In the genomic region with DNA sequence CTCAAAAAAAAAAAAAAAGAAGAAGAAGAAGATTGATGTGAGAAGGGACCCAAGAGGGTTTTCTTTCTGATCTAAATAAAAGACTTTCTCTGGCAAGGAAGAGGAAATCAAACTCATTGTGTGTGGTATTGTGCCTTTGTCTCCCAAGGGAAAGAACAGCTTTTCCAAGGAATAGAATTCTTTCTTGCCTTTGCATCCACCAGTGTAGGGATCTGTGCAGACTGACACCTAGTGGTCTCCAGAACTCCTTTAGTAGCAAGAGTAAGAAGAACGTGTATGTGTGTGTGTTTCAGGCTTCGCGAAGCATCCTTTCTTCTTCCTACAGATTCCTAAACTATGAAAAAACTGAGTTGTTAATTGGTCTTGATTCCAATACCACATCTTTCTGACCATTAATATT, we compare ENCODE assay signal across 9 cellular contexts. TPM values are rescaled to one million over a fixed set of nuclear protein-coding genes. Genes with fewer than 3 reads are reported as not detected.
DNase-seq lines count a peak whose midpoint lies in the region; ATAC-seq and TF ChIP-seq lines count a peak whose summit lies in the region.
"Had no signal": no experiment of that assay in that cellular context is flagged by ENCODE, and none has a peak within 500 bp of the region (broad histone marks: within the 10 kb centered on the region; RNA-seq: fewer than 3 reads in every experiment).

No MANE protein-coding gene starts in this region.

- ATAC-seq in GM23338 (peak; percentile 91), HG02840 (IDR thresholded peaks at IDR 0.05; ENCODE audit: low FRiP score, unreplicated experiment) (no peak), GM18511 (IDR thresholded peaks at IDR 0.05; ENCODE audit: unreplicated experiment) (no peak)

- H3K4me2 ChIP-seq in GM23338 = no peak overlapping the region

- peak; percentile 72 to 90 for TF ChIP-seq CTCF in GM23338 (conservative IDR thresholded peaks at IDR 0.05; ENCODE audit: low read depth in 2 of 2)

- peaks cover 30% of the 10 kb centered on the region for H3K9me3 Mint-ChIP-seq in GM23338
- peaks cover 0 to 5% (median under 1%) of the 10 kb centered on the region in 6 donors for H3K9me3 Mint-ChIP-seq in immature natural killer cell

- H3K27ac ChIP-seq in GM23338 (ENCODE audit: low read depth) = no peak overlapping the region
- H3K27ac ChIP-seq: HL-60 had no signal

- no peaks in the 10 kb centered on the region for H3K79me2 ChIP-seq in GM23338 (replicated peaks; ENCODE audit: insufficient read depth)

- no peak overlapping the region for H3K9ac ChIP-seq in adipocyte (ENCODE audit: low read length)

- H3K27me3 ChIP-seq in GM23338 (ENCODE audit: insufficient read depth) (no peaks in the 10 kb centered on the region), adipocyte (replicated peaks; ENCODE audit: control insufficient read depth, insufficient read depth, low read length) (peaks cover 9% of the 10 kb centered on the region)

- H3K9me3 ChIP-seq in adipocyte (ENCODE audit: control insufficient read depth, low read length) = no peaks in the 10 kb centered on the region

- peaks cover 4% of the 10 kb centered on the region; the same call in 1 of the 2 replicates for H3K9me2 ChIP-seq in GM23338 (ENCODE audit: insufficient read depth)

- no peaks in the 10 kb centered on the region for H4K20me1 ChIP-seq in GM23338 (replicated peaks; ENCODE audit: insufficient read depth)

- H3F3A ChIP-seq in GM23338 (replicated peaks; ENCODE audit: low read depth) = no peaks in the 10 kb centered on the region

- H3K4me1 ChIP-seq in GM23338 (ENCODE audit: insufficient read depth) (no peaks in the 10 kb centered on the region), adipocyte (ENCODE audit: control insufficient read depth, insufficient read depth, low read length) (no peaks in the 10 kb centered on the region)

- DNase-seq in A172 (ENCODE audit: low spot score) = peak; percentile 48
- peak; percentile 67 for DNase-seq in GM23338 (ENCODE audit: low spot score)
- peak; percentile 52 for DNase-seq in adipocyte (ENCODE audit: low read depth)
- DNase-seq in inferior parietal cortex (ENCODE audit: extremely low spot score) = peak; percentile 61
- DNase-seq in immature natural killer cell = no peak
- DNase-seq in NCI-H1930 (lab: John Stamatoyannopoulos, UW) = no peak

- no peak overlapping the region for H2AFZ ChIP-seq in GM23338

- no peak overlapping the region for H3K4me3 Mint-ChIP-seq in GM23338
- no peak overlapping the region for H3K4me3 Mint-ChIP-seq in immature natural killer cell

- peaks cover 5% of the 10 kb centered on the region; the same call in 1 of the 2 replicates for H3K36me3 ChIP-seq in GM23338 (ENCODE audit: insufficient read depth)
- no peaks in the 10 kb centered on the region for H3K36me3 ChIP-seq in adipocyte (ENCODE audit: control insufficient read depth, insufficient read depth, low read length, severe bottlenecking)

- H3K27ac Mint-ChIP-seq in GM23338 (no peak overlapping the region), immature natural killer cell (peak overlapping the region in 1 of 6 donors; percentile 31)

- no peaks in the 10 kb centered on the region for H3K27me3 Mint-ChIP-seq in GM23338 (ENCODE audit: insufficient read depth, low read depth, poor library complexity)
- H3K27me3 Mint-ChIP-seq in immature natural killer cell (ENCODE audit: low read depth in 3 of 3) = peaks cover 0 to 4% (median 0%) of the 10 kb centered on the region in 3 donors

- H3K4me3 ChIP-seq in GM23338 = no peak overlapping the region
- no peak overlapping the region for H3K4me3 ChIP-seq in adipocyte (ENCODE audit: low read length)

- peaks cover 29% of the 10 kb centered on the region for H3K36me3 Mint-ChIP-seq in GM23338 (ENCODE audit: low read depth)
- H3K36me3 Mint-ChIP-seq in immature natural killer cell = peaks cover 4% of the 10 kb centered on the region in 3 donors

- no peaks in the 10 kb centered on the region; the same call in 2 of the 3 replicates for H3K4me1 Mint-ChIP-seq in GM23338
- no peaks in the 10 kb centered on the region for H3K4me1 Mint-ChIP-seq in immature natural killer cell

TF ChIP-seq in GM23338, 12 proteins besides CTCF, POLR2A, EP300 and RAD21:
- no peak for TF ChIP-seq EZH2 (IDR thresholded peaks at IDR 0.05; ENCODE audit: low read depth, unreplicated experiment)
- no peak for TF ChIP-seq ZNF114 (CRISPR knock-in tag; IDR thresholded peaks at IDR 0.05)
- TF ChIP-seq, protein P1, sequence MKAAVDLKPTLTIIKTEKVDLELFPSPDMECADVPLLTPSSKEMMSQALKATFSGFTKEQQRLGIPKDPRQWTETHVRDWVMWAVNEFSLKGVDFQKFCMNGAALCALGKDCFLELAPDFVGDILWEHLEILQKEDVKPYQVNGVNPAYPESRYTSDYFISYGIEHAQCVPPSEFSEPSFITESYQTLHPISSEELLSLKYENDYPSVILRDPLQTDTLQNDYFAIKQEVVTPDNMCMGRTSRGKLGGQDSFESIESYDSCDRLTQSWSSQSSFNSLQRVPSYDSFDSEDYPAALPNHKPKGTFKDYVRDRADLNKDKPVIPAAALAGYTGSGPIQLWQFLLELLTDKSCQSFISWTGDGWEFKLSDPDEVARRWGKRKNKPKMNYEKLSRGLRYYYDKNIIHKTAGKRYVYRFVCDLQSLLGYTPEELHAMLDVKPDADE (IDR thresholded peaks at IDR 0.05) = no peak
- no peak for TF ChIP-seq POLR2AphosphoS5 (IDR thresholded peaks at IDR 0.05; ENCODE audit: low read depth)
- TF ChIP-seq NANOG (IDR thresholded peaks at IDR 0.05; ENCODE audit: borderline replicate concordance) = no peak
- TF ChIP-seq, protein P2, sequence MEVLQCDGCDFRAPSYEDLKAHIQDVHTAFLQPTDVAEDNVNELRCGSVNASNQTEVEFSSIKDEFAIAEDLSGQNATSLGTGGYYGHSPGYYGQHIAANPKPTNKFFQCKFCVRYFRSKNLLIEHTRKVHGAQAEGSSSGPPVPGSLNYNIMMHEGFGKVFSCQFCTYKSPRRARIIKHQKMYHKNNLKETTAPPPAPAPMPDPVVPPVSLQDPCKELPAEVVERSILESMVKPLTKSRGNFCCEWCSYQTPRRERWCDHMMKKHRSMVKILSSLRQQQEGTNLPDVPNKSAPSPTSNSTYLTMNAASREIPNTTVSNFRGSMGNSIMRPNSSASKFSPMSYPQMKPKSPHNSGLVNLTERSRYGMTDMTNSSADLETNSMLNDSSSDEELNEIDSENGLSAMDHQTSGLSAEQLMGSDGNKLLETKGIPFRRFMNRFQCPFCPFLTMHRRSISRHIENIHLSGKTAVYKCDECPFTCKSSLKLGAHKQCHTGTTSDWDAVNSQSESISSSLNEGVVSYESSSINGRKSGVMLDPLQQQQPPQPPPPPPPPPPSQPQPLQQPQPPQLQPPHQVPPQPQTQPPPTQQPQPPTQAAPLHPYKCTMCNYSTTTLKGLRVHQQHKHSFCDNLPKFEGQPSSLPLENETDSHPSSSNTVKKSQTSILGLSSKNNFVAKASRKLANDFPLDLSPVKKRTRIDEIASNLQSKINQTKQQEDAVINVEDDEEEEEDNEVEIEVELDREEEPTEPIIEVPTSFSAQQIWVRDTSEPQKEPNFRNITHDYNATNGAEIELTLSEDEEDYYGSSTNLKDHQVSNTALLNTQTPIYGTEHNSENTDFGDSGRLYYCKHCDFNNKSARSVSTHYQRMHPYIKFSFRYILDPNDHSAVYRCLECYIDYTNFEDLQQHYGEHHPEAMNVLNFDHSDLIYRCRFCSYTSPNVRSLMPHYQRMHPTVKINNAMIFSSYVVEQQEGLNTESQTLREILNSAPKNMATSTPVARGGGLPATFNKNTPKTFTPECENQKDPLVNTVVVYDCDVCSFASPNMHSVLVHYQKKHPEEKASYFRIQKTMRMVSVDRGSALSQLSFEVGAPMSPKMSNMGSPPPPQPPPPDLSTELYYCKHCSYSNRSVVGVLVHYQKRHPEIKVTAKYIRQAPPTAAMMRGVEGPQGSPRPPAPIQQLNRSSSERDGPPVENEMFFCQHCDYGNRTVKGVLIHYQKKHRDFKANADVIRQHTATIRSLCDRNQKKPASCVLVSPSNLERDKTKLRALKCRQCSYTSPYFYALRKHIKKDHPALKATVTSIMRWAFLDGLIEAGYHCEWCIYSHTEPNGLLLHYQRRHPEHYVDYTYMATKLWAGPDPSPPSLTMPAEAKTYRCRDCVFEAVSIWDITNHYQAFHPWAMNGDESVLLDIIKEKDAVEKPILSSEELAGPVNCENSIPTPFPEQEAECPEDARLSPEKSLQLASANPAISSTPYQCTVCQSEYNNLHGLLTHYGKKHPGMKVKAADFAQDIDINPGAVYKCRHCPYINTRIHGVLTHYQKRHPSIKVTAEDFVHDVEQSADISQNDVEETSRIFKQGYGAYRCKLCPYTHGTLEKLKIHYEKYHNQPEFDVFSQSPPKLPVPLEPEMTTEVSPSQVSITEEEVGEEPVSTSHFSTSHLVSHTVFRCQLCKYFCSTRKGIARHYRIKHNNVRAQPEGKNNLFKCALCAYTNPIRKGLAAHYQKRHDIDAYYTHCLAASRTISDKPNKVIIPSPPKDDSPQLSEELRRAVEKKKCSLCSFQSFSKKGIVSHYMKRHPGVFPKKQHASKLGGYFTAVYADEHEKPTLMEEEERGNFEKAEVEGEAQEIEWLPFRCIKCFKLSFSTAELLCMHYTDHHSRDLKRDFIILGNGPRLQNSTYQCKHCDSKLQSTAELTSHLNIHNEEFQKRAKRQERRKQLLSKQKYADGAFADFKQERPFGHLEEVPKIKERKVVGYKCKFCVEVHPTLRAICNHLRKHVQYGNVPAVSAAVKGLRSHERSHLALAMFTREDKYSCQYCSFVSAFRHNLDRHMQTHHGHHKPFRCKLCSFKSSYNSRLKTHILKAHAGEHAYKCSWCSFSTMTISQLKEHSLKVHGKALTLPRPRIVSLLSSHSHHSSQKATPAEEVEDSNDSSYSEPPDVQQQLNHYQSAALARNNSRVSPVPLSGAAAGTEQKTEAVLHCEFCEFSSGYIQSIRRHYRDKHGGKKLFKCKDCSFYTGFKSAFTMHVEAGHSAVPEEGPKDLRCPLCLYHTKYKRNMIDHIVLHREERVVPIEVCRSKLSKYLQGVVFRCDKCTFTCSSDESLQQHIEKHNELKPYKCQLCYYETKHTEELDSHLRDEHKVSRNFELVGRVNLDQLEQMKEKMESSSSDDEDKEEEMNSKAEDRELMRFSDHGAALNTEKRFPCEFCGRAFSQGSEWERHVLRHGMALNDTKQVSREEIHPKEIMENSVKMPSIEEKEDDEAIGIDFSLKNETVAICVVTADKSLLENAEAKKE (CRISPR knock-in tag; IDR thresholded peaks at IDR 0.05) = no peak
TF ChIP-seq in GM23338: peak in this region for 0.

RNA-seq across cellular contexts. Expression of a gene that starts 33.5 kb away (rescaled TPM):
- total RNA-seq in A172 (2014; rRNA removed; shearing (Covaris generic)) = 395 and 406 TPM in 2 replicates
- 30.9 and 36.4 TPM in 2 replicates for total RNA-seq in GM23338 (2014; rRNA removed; shearing (Covaris generic))
- polyA plus RNA-seq in GM23338 (2016; fragmentation: Nextera tagmentation; extraction: Ambion mirVana) (10.5 and 11.3 TPM in 2 replicates), immature natural killer cell (1 to 10 TPM; 1.9 to 3.3 (median 3.0) TPM)

Comparison
In these comparisons a context has a peak if more than half of its experiments do, and no peak if none do; other contexts are left out.
1. DNase-seq: peak in A172 (single experiment), GM23338 (single experiment), adipocyte (single experiment) and inferior parietal cortex (single experiment); none in immature natural killer cell (0 of 3) and NCI-H1930 (0 of 2).
2. RNA of a gene that starts 33.5 kb away (total RNA-seq): 395 to 406 TPM in A172; 30.9 to 36.4 TPM in GM23338; every median in the first group is over 10 times any median in the second.